Comparison of ENCODE assay signal across 14 cellular contexts in genomic region chr9:121348321-121348720, GRCh38.
"Had no signal": no experiment of that assay in that cellular context is flagged by ENCODE, and none has a peak within 500 bp of the region (broad histone marks: within the 10 kb centered on the region; RNA-seq: fewer than 3 reads in every experiment).

No MANE protein-coding gene starts in this region.

- H3K27ac Mint-ChIP-seq: memory B cell; neural progenitor cell; stimulated activated memory B cell treated with anti-CD40 and anti-IgM and Interleukin-4, amounts not matched to agents 10 μg/mL and 1 μg/mL and 100 μg/mL, for 72 hours; WTC11 had no signal

- H3K27me3 ChIP-seq: brain microvascular endothelial cell, dorsolateral prefrontal cortex, foreskin keratinocyte, left lung, neural progenitor cell, pancreas had no signal

- H3K4me3 Mint-ChIP-seq: memory B cell; neural progenitor cell; stimulated activated memory B cell treated with anti-CD40 and anti-IgM and Interleukin-4, amounts not matched to agents 10 μg/mL and 1 μg/mL and 100 μg/mL, for 72 hours; WTC11 had no signal

- H3K9ac ChIP-seq: neural progenitor cell, SK-N-SH had no signal

- H3K9me3 ChIP-seq: left lung, pancreas, SK-N-SH had no signal

- H3K27me3 Mint-ChIP-seq: memory B cell; stimulated activated memory B cell treated with anti-CD40 and anti-IgM and Interleukin-4, amounts not matched to agents 10 μg/mL and 1 μg/mL and 100 μg/mL, for 72 hours had no signal

- H3K36me3 ChIP-seq: brain microvascular endothelial cell, pancreas had no signal

- H3K4me3 ChIP-seq: dorsolateral prefrontal cortex, left lung, neural progenitor cell, pancreas had no signal

- H3K4me1 ChIP-seq: neural progenitor cell had no signal

- H3K9me3 Mint-ChIP-seq: memory B cell; neural progenitor cell; stimulated activated memory B cell treated with anti-CD40 and anti-IgM and Interleukin-4, amounts not matched to agents 10 μg/mL and 1 μg/mL and 100 μg/mL, for 72 hours; WTC11 had no signal

- H3K36me3 Mint-ChIP-seq: neural progenitor cell had no signal

- DNase-seq: activated CD4-positive, alpha-beta T cell treated with anti-CD3 and anti-CD28 coated beads for 48 hours; activated naive CD4-positive, alpha-beta T cell treated with anti-CD3 and anti-CD28 coated beads, Interleukin-2, amount 50 U/mL, for 16 hours; activated T-cell treated with anti-CD3 and anti-CD28 coated beads for 4 hours; brain microvascular endothelial cell; dorsolateral prefrontal cortex; foreskin keratinocyte; left lung; pancreas; retina; SK-N-SH had no signal

- H3K27ac ChIP-seq: brain microvascular endothelial cell, foreskin keratinocyte, neural progenitor cell, pancreas had no signal

- ATAC-seq: foreskin keratinocyte; left lung; pancreas; stimulated activated memory B cell treated with anti-CD40 and anti-IgM and Interleukin-4, amounts not matched to agents 10 μg/mL and 1 μg/mL and 100 μg/mL, for 72 hours; WTC11 had no signal
